1 cellular context compared by ENCODE assay signal in genomic region chr2:20620271-20620681, GRCh38.
TF ChIP-seq lines count a peak whose summit lies in the region.

No MANE protein-coding gene starts in this region.

TF ChIP-seq in liver, 16 proteins besides CTCF, POLR2A, EP300 and RAD21 (continued from another document):
- TF ChIP-seq, protein P1, sequence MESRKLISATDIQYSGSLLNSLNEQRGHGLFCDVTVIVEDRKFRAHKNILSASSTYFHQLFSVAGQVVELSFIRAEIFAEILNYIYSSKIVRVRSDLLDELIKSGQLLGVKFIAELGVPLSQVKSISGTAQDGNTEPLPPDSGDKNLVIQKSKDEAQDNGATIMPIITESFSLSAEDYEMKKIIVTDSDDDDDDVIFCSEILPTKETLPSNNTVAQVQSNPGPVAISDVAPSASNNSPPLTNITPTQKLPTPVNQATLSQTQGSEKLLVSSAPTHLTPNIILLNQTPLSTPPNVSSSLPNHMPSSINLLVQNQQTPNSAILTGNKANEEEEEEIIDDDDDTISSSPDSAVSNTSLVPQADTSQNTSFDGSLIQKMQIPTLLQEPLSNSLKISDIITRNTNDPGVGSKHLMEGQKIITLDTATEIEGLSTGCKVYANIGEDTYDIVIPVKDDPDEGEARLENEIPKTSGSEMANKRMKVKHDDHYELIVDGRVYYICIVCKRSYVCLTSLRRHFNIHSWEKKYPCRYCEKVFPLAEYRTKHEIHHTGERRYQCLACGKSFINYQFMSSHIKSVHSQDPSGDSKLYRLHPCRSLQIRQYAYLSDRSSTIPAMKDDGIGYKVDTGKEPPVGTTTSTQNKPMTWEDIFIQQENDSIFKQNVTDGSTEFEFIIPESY (IDR thresholded peaks at IDR 0.05), result no peak
